In the genomic region with DNA sequence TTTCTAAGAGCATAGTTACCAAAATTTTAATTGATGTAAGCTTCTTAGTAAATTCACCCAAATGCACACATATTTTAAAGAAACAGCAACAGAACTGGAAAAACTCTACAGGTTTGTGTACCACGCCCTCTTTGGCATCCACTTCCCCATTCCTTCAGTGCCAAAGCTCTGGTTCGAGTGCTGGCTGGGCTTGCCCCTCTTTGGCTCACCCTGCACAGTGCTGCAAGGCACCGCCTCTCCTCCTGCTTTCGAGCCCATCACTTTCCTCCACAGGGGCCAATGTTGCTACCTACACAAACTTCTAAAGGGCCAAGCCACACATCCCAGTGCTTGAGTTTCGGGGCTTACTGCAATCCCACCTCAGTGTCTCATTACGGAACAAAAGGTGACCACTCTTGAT, we compare ENCODE assay signal across 13 cellular contexts. TPM values are rescaled to one million over a fixed set of nuclear protein-coding genes. Genes with fewer than 3 reads are reported as not detected.
DNase-seq lines count a peak whose midpoint lies in the region; ATAC-seq and TF ChIP-seq lines count a peak whose summit lies in the region.
"Had no signal": no experiment of that assay in that cellular context is flagged by ENCODE, and none has a peak within 500 bp of the region (broad histone marks: within the 10 kb centered on the region; RNA-seq: fewer than 3 reads in every experiment).

No MANE protein-coding gene starts in this region.

- H3K4me3 Mint-ChIP-seq in GM23338 (no peak overlapping the region), chondrocyte (ENCODE audit: unreplicated experiment) (peak overlapping the region; percentile 71), progenitor cell of endocrine pancreas (ENCODE audit: low read depth) (peak overlapping the region; percentile 38)
- H3K4me3 Mint-ChIP-seq: T-helper 1 cell treated with Interleukin-12 subunit alpha and Interleukin-12 subunit beta and Interleukin-4 antibody, amounts not matched to agents 30 μg/mL and 1 μg/mL, for 36 hours had no signal

- no peaks in the 10 kb centered on the region for H3K27me3 Mint-ChIP-seq in GM23338 (ENCODE audit: insufficient read depth, low read depth, poor library complexity)
- H3K27me3 Mint-ChIP-seq in chondrocyte (ENCODE audit: low read depth), result no peaks in the 10 kb centered on the region
- no peaks in the 10 kb centered on the region for H3K27me3 Mint-ChIP-seq in progenitor cell of endocrine pancreas

- peaks cover 10% of the 10 kb centered on the region; the same call in 1 of the 2 replicates for H3K79me2 ChIP-seq in GM23338 (replicated peaks; ENCODE audit: insufficient read depth)

- no peak overlapping the region for H2AFZ ChIP-seq in GM23338

- H3K9me2 ChIP-seq in GM23338 (ENCODE audit: insufficient read depth), result no peaks in the 10 kb centered on the region

- peak; percentile 81 for ATAC-seq in GM23338

- H3K4me1 Mint-ChIP-seq in GM23338 (peaks cover 31% of the 10 kb centered on the region), chondrocyte (ENCODE audit: low read depth) (peaks cover 80% of the 10 kb centered on the region), progenitor cell of endocrine pancreas (ENCODE audit: low read depth) (peaks cover 43% of the 10 kb centered on the region)

- peak overlapping the region; percentile 75 for H3K27ac Mint-ChIP-seq in GM23338
- H3K27ac Mint-ChIP-seq in chondrocyte (ENCODE audit: unreplicated experiment), result peak overlapping the region; percentile 96
- peak overlapping the region; percentile 97 for H3K27ac Mint-ChIP-seq in progenitor cell of endocrine pancreas
- H3K27ac Mint-ChIP-seq: T-helper 1 cell treated with Interleukin-12 subunit alpha and Interleukin-12 subunit beta and Interleukin-4 antibody, amounts not matched to agents 30 μg/mL and 1 μg/mL, for 36 hours had no signal

- H3K27me3 ChIP-seq in GM23338 (ENCODE audit: insufficient read depth) (no peaks in the 10 kb centered on the region), prostate gland (replicated peaks; ENCODE audit: insufficient read depth) (no peaks in the 10 kb centered on the region)

- no peaks in the 10 kb centered on the region for H3K36me3 ChIP-seq in GM23338 (ENCODE audit: insufficient read depth)
- H3K36me3 ChIP-seq in prostate gland, result peaks cover 0 to 3% of the 10 kb centered on the region in 2 donors
- H3K36me3 ChIP-seq: neutrophil had no signal

- peaks cover 6% of the 10 kb centered on the region; the same call in 1 of the 2 replicates for H4K20me1 ChIP-seq in GM23338 (replicated peaks; ENCODE audit: insufficient read depth)

- H3K36me3 Mint-ChIP-seq in GM23338 (ENCODE audit: low read depth) (no peaks in the 10 kb centered on the region), chondrocyte (ENCODE audit: low read depth) (peaks cover 4% of the 10 kb centered on the region), progenitor cell of endocrine pancreas (ENCODE audit: insufficient read depth) (peaks cover 14% of the 10 kb centered on the region)

- H3K9me3 Mint-ChIP-seq in GM23338 (no peaks in the 10 kb centered on the region), chondrocyte (ENCODE audit: low read depth) (no peaks in the 10 kb centered on the region), progenitor cell of endocrine pancreas (ENCODE audit: low read depth) (no peaks in the 10 kb centered on the region)
- H3K9me3 Mint-ChIP-seq: T-helper 1 cell treated with Interleukin-12 subunit alpha and Interleukin-12 subunit beta and Interleukin-4 antibody, amounts not matched to agents 30 μg/mL and 1 μg/mL, for 36 hours had no signal

- H3F3A ChIP-seq in GM23338 (replicated peaks; ENCODE audit: low read depth), result no peaks in the 10 kb centered on the region

- H3K9me3 ChIP-seq in prostate gland, result no peaks in the 10 kb centered on the region
- H3K9me3 ChIP-seq: neutrophil had no signal

- intact Hi-C loops in prostate gland (cut with DNase I), result no loop called here

- H3K4me3 ChIP-seq in GM23338, result no peak overlapping the region
- no peak overlapping the region for H3K4me3 ChIP-seq in prostate gland

- no peak for DNase-seq in GM23338 (ENCODE audit: low spot score)
- peak; percentile 8 for DNase-seq in OCI-M1 (lab: John Stamatoyannopoulos, UW)
- DNase-seq in chondrocyte (ENCODE audit: low spot score), result no peak
- DNase-seq in progenitor cell of endocrine pancreas (ENCODE audit: low spot score, unreplicated experiment), result no peak
- no peak for DNase-seq in prostate gland (ENCODE audit: low spot score)
- DNase-seq in hippocampal formation (lab: John Stamatoyannopoulos, UW), result no peak
- no peak for DNase-seq in SHP77 treated with DMSO at 0.1 percent for 48 hours (lab: John Stamatoyannopoulos, UW)
- DNase-seq in GM19240 (ENCODE audit: insufficient read length, low spot score), result no peak
- DNase-seq: DND-41; NCI-H510A treated with DMSO at 0.1 percent for 48 hours; stimulated activated CD4-positive, alpha-beta T cell treated with anti-CD3 and anti-CD28 coated beads, Interleukin-2, amount 100 ng/mL, for 24 hours had no signal

- peaks cover 21% of the 10 kb centered on the region for H3K4me1 ChIP-seq in GM23338 (ENCODE audit: insufficient read depth)
- H3K4me1 ChIP-seq in prostate gland (replicated peaks), result peaks cover 13% of the 10 kb centered on the region

- peak overlapping the region; percentile 35; the same call in 1 of the 2 replicates for H3K4me2 ChIP-seq in GM23338

- H3K27ac ChIP-seq in GM23338 (ENCODE audit: low read depth), result no peak overlapping the region
- peak overlapping the region in 1 of 2 donors; percentile 18 for H3K27ac ChIP-seq in prostate gland
- H3K27ac ChIP-seq: neutrophil had no signal

- TF ChIP-seq CTCF in GM23338 (conservative IDR thresholded peaks at IDR 0.05; ENCODE audit: low read depth in 2 of 2), result no peak
- TF ChIP-seq CTCF in chondrocyte (IDR thresholded peaks at IDR 0.05), result no peak
- TF ChIP-seq CTCF in progenitor cell of endocrine pancreas (IDR thresholded peaks at IDR 0.05; ENCODE audit: unreplicated experiment), result no peak
- no peak for TF ChIP-seq CTCF in prostate gland (IDR thresholded peaks at IDR 0.05)

- TF ChIP-seq POLR2A in prostate gland (IDR thresholded peaks at IDR 0.05), result no peak

- WGBS in prostate gland, result 58% methylated on average over 6 of the region's 6 CpGs

TF ChIP-seq in GM23338, 12 proteins besides CTCF, POLR2A, EP300 and RAD21:
- TF ChIP-seq NANOG (IDR thresholded peaks at IDR 0.05; ENCODE audit: borderline replicate concordance) (no peak), EZH2phosphoT487 (IDR thresholded peaks at IDR 0.05; ENCODE audit: unreplicated experiment) (no peak), JUNB (IDR thresholded peaks at IDR 0.05; ENCODE audit: unreplicated experiment) (no peak)
- TF ChIP-seq, protein P1, sequence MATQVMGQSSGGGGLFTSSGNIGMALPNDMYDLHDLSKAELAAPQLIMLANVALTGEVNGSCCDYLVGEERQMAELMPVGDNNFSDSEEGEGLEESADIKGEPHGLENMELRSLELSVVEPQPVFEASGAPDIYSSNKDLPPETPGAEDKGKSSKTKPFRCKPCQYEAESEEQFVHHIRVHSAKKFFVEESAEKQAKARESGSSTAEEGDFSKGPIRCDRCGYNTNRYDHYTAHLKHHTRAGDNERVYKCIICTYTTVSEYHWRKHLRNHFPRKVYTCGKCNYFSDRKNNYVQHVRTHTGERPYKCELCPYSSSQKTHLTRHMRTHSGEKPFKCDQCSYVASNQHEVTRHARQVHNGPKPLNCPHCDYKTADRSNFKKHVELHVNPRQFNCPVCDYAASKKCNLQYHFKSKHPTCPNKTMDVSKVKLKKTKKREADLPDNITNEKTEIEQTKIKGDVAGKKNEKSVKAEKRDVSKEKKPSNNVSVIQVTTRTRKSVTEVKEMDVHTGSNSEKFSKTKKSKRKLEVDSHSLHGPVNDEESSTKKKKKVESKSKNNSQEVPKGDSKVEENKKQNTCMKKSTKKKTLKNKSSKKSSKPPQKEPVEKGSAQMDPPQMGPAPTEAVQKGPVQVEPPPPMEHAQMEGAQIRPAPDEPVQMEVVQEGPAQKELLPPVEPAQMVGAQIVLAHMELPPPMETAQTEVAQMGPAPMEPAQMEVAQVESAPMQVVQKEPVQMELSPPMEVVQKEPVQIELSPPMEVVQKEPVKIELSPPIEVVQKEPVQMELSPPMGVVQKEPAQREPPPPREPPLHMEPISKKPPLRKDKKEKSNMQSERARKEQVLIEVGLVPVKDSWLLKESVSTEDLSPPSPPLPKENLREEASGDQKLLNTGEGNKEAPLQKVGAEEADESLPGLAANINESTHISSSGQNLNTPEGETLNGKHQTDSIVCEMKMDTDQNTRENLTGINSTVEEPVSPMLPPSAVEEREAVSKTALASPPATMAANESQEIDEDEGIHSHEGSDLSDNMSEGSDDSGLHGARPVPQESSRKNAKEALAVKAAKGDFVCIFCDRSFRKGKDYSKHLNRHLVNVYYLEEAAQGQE (IDR thresholded peaks at IDR 0.05; ENCODE audit: unreplicated experiment), result no peak
TF ChIP-seq in GM23338: peak in this region for 0.

RNA-seq across cellular contexts. Expression of gene LRP11, which starts 9.6 kb away (rescaled TPM):
- 31.5 and 37.1 TPM in 2 replicates for total RNA-seq in GM23338 (2014; rRNA removed; shearing (Covaris generic))
- polyA plus RNA-seq in GM23338 (2016; fragmentation: Nextera tagmentation; extraction: Ambion mirVana), result 9.3 and 10.8 TPM in 2 replicates
- total RNA-seq in chondrocyte (61.4 to 81.7 TPM (median 61.9 TPM) in 3 replicates), progenitor cell of endocrine pancreas (45.0 and 63.3 TPM in 2 replicates), prostate gland (10 to 100 TPM; 52.7 to 76.3 TPM)

RNA-seq across cellular contexts. Expression of gene RAET1E, which starts 43.4 kb away (rescaled TPM):
- total RNA-seq in GM23338 (2014; rRNA removed; shearing (Covaris generic)), result not detected in 2 replicates
- polyA plus RNA-seq in GM23338 (2016; fragmentation: Nextera tagmentation; extraction: Ambion mirVana), result not detected in 2 replicates
- total RNA-seq in chondrocyte (not detected in 3 replicates), progenitor cell of endocrine pancreas (not detected in 2 replicates), prostate gland (under 1 TPM; 0.23 to 0.77 TPM)
